Comparison of ENCODE assay signal across 8 cellular contexts in the genomic region with DNA sequence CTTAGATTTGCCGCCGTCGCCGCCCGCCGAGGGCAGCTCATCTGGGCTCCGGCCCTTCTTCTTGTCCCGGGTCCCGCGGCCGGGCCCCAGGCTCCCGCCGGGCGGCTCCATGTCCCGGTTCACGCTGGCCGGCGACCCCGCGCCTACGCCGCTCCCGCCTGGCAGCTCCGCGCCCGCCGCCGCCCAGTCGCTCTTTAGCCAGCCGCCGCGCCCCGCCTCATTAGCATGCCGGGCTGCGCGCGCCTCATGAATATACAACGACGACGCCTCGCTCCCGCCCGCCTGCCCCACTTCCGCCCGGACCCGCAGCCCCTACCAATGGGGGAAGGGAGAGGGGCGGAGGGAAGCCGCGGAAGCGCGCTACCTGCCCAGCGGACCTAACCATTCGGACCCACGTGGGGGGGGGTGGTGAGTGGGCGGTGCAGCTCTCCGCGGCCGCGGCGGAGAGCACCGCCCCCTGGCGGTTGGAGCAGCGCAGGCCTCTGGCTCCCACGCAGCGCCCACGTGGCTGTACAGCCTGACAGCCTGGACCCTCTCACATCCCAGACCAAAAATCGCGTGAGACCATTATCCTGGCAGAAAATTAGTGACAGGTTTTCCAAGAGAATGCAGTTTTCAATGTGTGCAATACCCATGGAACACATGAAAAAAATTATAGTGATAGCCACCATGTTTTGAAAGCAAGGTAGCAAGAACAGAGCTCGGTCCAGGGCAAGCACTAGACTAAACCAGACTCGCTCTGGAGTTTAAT. TPM values are rescaled to one million over a fixed set of nuclear protein-coding genes. Genes with fewer than 3 reads are reported as not detected.
A peak's percentile ranks its signal among the peaks of the same experiment; 100 is the strongest.
DNase-seq lines count a peak whose midpoint lies in the region; ATAC-seq lines count a peak whose summit lies in the region.

TSS of gene DIAPH1 (minus strand) at position 197 of the 751 bp plus-strand sequence. CDS start at position 111, 86 bp downstream.

- no peaks in the 10 kb centered on the region for H3K27me3 ChIP-seq in mucosa of rectum (ENCODE audit: control insufficient read depth in 2 of 2, insufficient read depth in 2 of 2, low read length in 2 of 2)

- H3K36me3 Mint-ChIP-seq in IgD-negative memory B cell = peaks cover 3% of the 10 kb centered on the region

- peak within 1 kb of the TSS; percentile 96 for H3K27ac ChIP-seq in epithelial cell of prostate
- H3K27ac ChIP-seq in mucosa of rectum (ENCODE audit: low read depth in 2 of 2, low read length in 2 of 2) = peak within 1 kb of the TSS; percentile 90 to 91

- H3K4me1 Mint-ChIP-seq in IgD-negative memory B cell = peaks cover 31 to 50% (median 40%) of the 10 kb centered on the region in 3 donors

- H3K4me1 ChIP-seq in mucosa of rectum (ENCODE audit: control insufficient read depth in 2 of 2, insufficient read depth in 2 of 2, low read length in 2 of 2) = peaks cover 5 to 8% of the 10 kb centered on the region in 2 donors

- H3K27me3 Mint-ChIP-seq in IgD-negative memory B cell = no peaks in the 10 kb centered on the region

- H3K36me3 ChIP-seq in mucosa of rectum (ENCODE audit: control insufficient read depth in 2 of 2, insufficient read depth in 2 of 2, low read length in 2 of 2) = peaks cover 18 to 27% of the 10 kb centered on the region in 2 donors

- DNase-seq in DMS53 (lab: John Stamatoyannopoulos, UW) (peak; percentile 99), OCI-M1 (lab: John Stamatoyannopoulos, UW) (peak; percentile 98), activated T-cell treated with anti-CD3 and anti-CD28 coated beads for 24 hours (ENCODE audit: low read depth) (peak; percentile 98), epithelial cell of prostate (ENCODE audit: low read depth, low spot score) (peak; percentile 85)
- DNase-seq in stimulated activated CD8-positive, alpha-beta memory T cell treated with anti-CD3 and anti-CD28 coated beads, Interleukin-4, amount 100 ng/mL, for 48 hours = peak; percentile 99

- H3K9ac ChIP-seq in mucosa of rectum (ENCODE audit: low read depth in 1 of 2, low read length in 2 of 2) = peak within 1 kb of the TSS; percentile 82 to 91

- no peaks in the 10 kb centered on the region for H3K9me3 Mint-ChIP-seq in IgD-negative memory B cell

- peak within 1 kb of the TSS; percentile 81 to 90 for H3K4me3 ChIP-seq in mucosa of rectum (ENCODE audit: low read length in 2 of 2)

- peak; percentile 78 for ATAC-seq in GM21529 (IDR thresholded peaks at IDR 0.05; ENCODE audit: unreplicated experiment)

- peak within 1 kb of the TSS; percentile 89 to 98 (median 92) for H3K27ac Mint-ChIP-seq in IgD-negative memory B cell

- H3K4me3 Mint-ChIP-seq in IgD-negative memory B cell = peak within 1 kb of the TSS; percentile 96 to 98 (median 96)

- no peaks in the 10 kb centered on the region for H3K9me3 ChIP-seq in mucosa of rectum (ENCODE audit: control insufficient read depth in 2 of 2, low read length in 2 of 2)

RNA-seq across cellular contexts. Expression of gene DIAPH1, which starts in this region (rescaled TPM):
- polyA plus RNA-seq in IgD-negative memory B cell = 57.6 TPM

Comparison
In these comparisons a context has a peak if more than half of its experiments do, and no peak if none do; other contexts are left out.
1. Peak in every context shown above with its lines: DNase-seq, ATAC-seq, H3K4me3 ChIP-seq and H3K27ac ChIP-seq.